Comparison of ENCODE assay signal across 9 cellular contexts in the genomic region with DNA sequence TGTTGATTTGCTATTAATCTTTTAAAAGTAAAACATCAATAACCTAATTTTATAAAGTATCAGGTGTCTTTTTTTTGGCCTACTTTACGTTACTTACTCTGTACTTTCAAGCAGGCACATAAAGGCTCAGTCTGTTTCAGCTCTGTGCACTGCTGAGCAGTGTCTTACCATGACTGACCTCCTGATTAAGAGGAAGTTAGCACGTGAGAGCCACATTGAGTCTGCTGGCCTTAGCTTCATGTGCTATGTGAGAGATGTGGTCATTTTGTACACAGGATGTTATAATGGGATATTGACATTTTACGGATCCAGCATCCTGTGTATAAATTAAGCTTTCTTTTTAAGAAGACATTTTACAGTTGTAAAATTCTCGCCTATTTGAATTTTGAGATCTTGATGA. TPM values are rescaled to one million over a fixed set of nuclear protein-coding genes. Genes with fewer than 3 reads are reported as not detected.
A peak's percentile ranks its signal among the peaks of the same experiment; 100 is the strongest.
DNase-seq lines count a peak whose midpoint lies in the region; ATAC-seq and TF ChIP-seq lines count a peak whose summit lies in the region.
"Had no signal": no experiment of that assay in that cellular context is flagged by ENCODE, and none has a peak within 500 bp of the region (broad histone marks: within the 10 kb centered on the region; RNA-seq: fewer than 3 reads in every experiment).

No MANE protein-coding gene starts in this region.

- TF ChIP-seq CTCF in gastrocnemius medialis (IDR thresholded peaks at IDR 0.05 in 4 of 5, conservative IDR thresholded peaks at IDR 0.05 in 1 of 5) = no peak
- TF ChIP-seq CTCF in WTC11 (IDR thresholded peaks at IDR 0.05) = no peak

- CTCF ChIA-PET in WTC11 (lab: Charles Lee) = no interaction called here

- peak overlapping the region; percentile 55 to 84 (median 70) for H3K27ac ChIP-seq in gastrocnemius medialis
- H3K27ac ChIP-seq: cardiac muscle cell had no signal

- H3K27me3 Mint-ChIP-seq in WTC11 (ENCODE audit: low read depth) = no peaks in the 10 kb centered on the region

- H3K36me3 ChIP-seq in gastrocnemius medialis = no peaks in the 10 kb centered on the region
- H3K36me3 ChIP-seq: cardiac muscle cell had no signal

- no peaks in the 10 kb centered on the region for H3K27me3 ChIP-seq in gastrocnemius medialis
- H3K27me3 ChIP-seq: cardiac muscle cell had no signal

- TF ChIP-seq POLR2A in gastrocnemius medialis (IDR thresholded peaks at IDR 0.05) = peak; percentile 48 to 59

- ATAC-seq in GM21381 (IDR thresholded peaks at IDR 0.05; ENCODE audit: unreplicated experiment) = peak; percentile 82
- peak; percentile 69 for ATAC-seq in HG03558 (IDR thresholded peaks at IDR 0.05; ENCODE audit: extremely low read depth, unreplicated experiment)
- peak; percentile 88 to 93 for ATAC-seq in gastrocnemius medialis
- ATAC-seq in WTC11 = no peak
- no peak for ATAC-seq in HG02938 (IDR thresholded peaks at IDR 0.05; ENCODE audit: unreplicated experiment)

- H3K4me1 Mint-ChIP-seq in WTC11 = peaks cover 65% of the 10 kb centered on the region

- peak; percentile 61 for DNase-seq in GF-D8 (lab: John Stamatoyannopoulos, UW)
- peak; percentile 75 for DNase-seq in dermis blood vessel endothelial cell
- peak; percentile 69 to 74 for DNase-seq in gastrocnemius medialis
- no peak for DNase-seq in WTC11 (ENCODE audit: low spot score)
- no peak for DNase-seq in NCI-H2081 treated with DMSO at 0.1 percent for 48 hours (lab: John Stamatoyannopoulos, UW)

- in situ Hi-C loops in gastrocnemius medialis (cut with MboI; ENCODE audit: low sequenced_read_pairs in 4 of 4) = no loop called here

- POLR2A ChIA-PET in WTC11 (lab: Charles Lee) = no interaction called here

- no peaks in the 10 kb centered on the region for H3K9me3 ChIP-seq in gastrocnemius medialis

- intact Hi-C loops in gastrocnemius medialis (cut with DNase I; ENCODE audit: low total_unique reads) = no loop called here

- peaks cover 8% of the 10 kb centered on the region for H3K9me3 Mint-ChIP-seq in WTC11

- H3K4me3 Mint-ChIP-seq in WTC11 = no peak overlapping the region

- H3K4me3 ChIP-seq in gastrocnemius medialis = no peak overlapping the region
- H3K4me3 ChIP-seq: cardiac muscle cell had no signal

- H3K4me1 ChIP-seq in gastrocnemius medialis = peaks cover 45 to 51% of the 10 kb centered on the region in 2 donors

- no peak overlapping the region for H3K27ac Mint-ChIP-seq in WTC11

- peaks cover 9% of the 10 kb centered on the region for H3K36me3 Mint-ChIP-seq in WTC11

TF ChIP-seq in WTC11, 78 proteins besides CTCF, POLR2A, EP300 and RAD21:
- TF ChIP-seq ZNF121 (CRISPR knock-in tag; IDR thresholded peaks at IDR 0.05) (no peak), SMAD3 (CRISPR knock-in tag; IDR thresholded peaks at IDR 0.05; ENCODE audit: borderline replicate concordance) (no peak), ZBTB21 (CRISPR knock-in tag; IDR thresholded peaks at IDR 0.05; ENCODE audit: borderline replicate concordance) (no peak), ERG (CRISPR knock-in tag; IDR thresholded peaks at IDR 0.05) (no peak), TEAD1 (CRISPR knock-in tag; IDR thresholded peaks at IDR 0.05) (no peak), FOXJ3 (CRISPR knock-in tag; IDR thresholded peaks at IDR 0.05; ENCODE audit: borderline replicate concordance) (no peak), ZNF219 (CRISPR knock-in tag; IDR thresholded peaks at IDR 0.05; ENCODE audit: borderline replicate concordance) (no peak), HMGA2 (CRISPR knock-in tag; IDR thresholded peaks at IDR 0.05) (no peak), NR2C2 (CRISPR knock-in tag; IDR thresholded peaks at IDR 0.05) (no peak), ETV6 (CRISPR knock-in tag; IDR thresholded peaks at IDR 0.05) (no peak)
- TF ChIP-seq, protein P1, sequence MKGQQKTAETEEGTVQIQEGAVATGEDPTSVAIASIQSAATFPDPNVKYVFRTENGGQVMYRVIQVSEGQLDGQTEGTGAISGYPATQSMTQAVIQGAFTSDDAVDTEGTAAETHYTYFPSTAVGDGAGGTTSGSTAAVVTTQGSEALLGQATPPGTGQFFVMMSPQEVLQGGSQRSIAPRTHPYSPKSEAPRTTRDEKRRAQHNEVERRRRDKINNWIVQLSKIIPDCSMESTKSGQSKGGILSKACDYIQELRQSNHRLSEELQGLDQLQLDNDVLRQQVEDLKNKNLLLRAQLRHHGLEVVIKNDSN (CRISPR knock-in tag; IDR thresholded peaks at IDR 0.05) = no peak
TF ChIP-seq in WTC11: peak in this region for 0.

RNA-seq across cellular contexts. Expression of gene ARID1B, which starts 31.9 kb away (rescaled TPM):
- total RNA-seq in dermis blood vessel endothelial cell = 37.8 and 45.9 TPM in 2 replicates
- total RNA-seq in gastrocnemius medialis = 10 to 100 TPM; 54.9 to 75.3 (median 62.0) TPM
- total RNA-seq in WTC11 (2021) = 53.8 to 60.3 TPM (median 55.9 TPM) in 3 replicates

Comparison
In these comparisons a context has a peak if more than half of its experiments do, and no peak if none do; other contexts are left out.
1. DNase-seq: peak in GF-D8 (single experiment), dermis blood vessel endothelial cell (single experiment) and gastrocnemius medialis (2 of 2); none in WTC11 (single experiment) and NCI-H2081 treated with DMSO at 0.1 percent for 48 hours (single experiment).
2. ATAC-seq: peak in GM21381 (single experiment), HG03558 (single experiment) and gastrocnemius medialis (2 of 2); none in WTC11 (single experiment) and HG02938 (single experiment).